1 cellular context compared by ENCODE assay signal in genomic region chr20:63972312-63973159, GRCh38.
A peak's percentile ranks its signal among the peaks of the same experiment; 100 is the strongest.
TF ChIP-seq lines count a peak whose summit lies in the region.

No MANE protein-coding gene starts in this region.

TF ChIP-seq in HepG2, 621 proteins besides CTCF, POLR2A, EP300 and RAD21 (continued from another document and continues in another):
- peak; percentile 41; the same call in 1 of the 2 replicates for TF ChIP-seq ZBTB4 (CRISPR knock-in tag; IDR thresholded peaks at IDR 0.05; ENCODE audit: borderline replicate concordance)
- TF ChIP-seq TIGD3 (CRISPR knock-in tag; IDR thresholded peaks at IDR 0.05; ENCODE audit: borderline replicate concordance) = no peak
- TF ChIP-seq ZZZ3 (CRISPR knock-in tag; IDR thresholded peaks at IDR 0.05; ENCODE audit: borderline replicate concordance) = no peak
- TF ChIP-seq NR2F1 (CRISPR knock-in tag; IDR thresholded peaks at IDR 0.05) = 0 out of 4 replicates have a peak, but pooled peaks of 1 of the 2 experiments have one; percentile 34
- 0 out of 2 replicates have a peak, but pooled peaks have one; percentile 37 for TF ChIP-seq ZNF205 (CRISPR knock-in tag; IDR thresholded peaks at IDR 0.05)
- TF ChIP-seq PRMT3 (CRISPR knock-in tag; IDR thresholded peaks at IDR 0.05; ENCODE audit: borderline replicate concordance, low read depth) = no peak
- TF ChIP-seq HDAC2 (CRISPR knock-in tag; IDR thresholded peaks at IDR 0.05) = peak; percentile 33; the same call in 1 of the 2 replicates
- peak; percentile 72 for TF ChIP-seq ZNF687 (CRISPR knock-in tag; IDR thresholded peaks at IDR 0.05)
- peak; percentile 51; the same call in 1 of the 2 replicates for TF ChIP-seq SP5 (CRISPR knock-in tag; IDR thresholded peaks at IDR 0.05; ENCODE audit: borderline replicate concordance, low read depth)
- no peak for TF ChIP-seq AGO1 (IDR thresholded peaks at IDR 0.05; ENCODE audit: low read depth, low read length, poor library complexity, severe bottlenecking)
- TF ChIP-seq GABPA (IDR thresholded peaks at IDR 0.05; ENCODE audit: low read depth, low read length) = no peak
- peak; percentile 62 for TF ChIP-seq GABPA (CRISPR knock-in tag; IDR thresholded peaks at IDR 0.05; ENCODE audit: low read depth)
- peak; percentile 42 for TF ChIP-seq UBTF (CRISPR knock-in tag; IDR thresholded peaks at IDR 0.05)
- no peak for TF ChIP-seq TAF15 (IDR thresholded peaks at IDR 0.05; ENCODE audit: low read depth, low read length, poor library complexity, severe bottlenecking)
- TF ChIP-seq CREB1 (IDR thresholded peaks at IDR 0.05) = peak; percentile 65
- TF ChIP-seq CREB1 (CRISPR knock-in tag; IDR thresholded peaks at IDR 0.05) = no peak
- TF ChIP-seq HMGXB4 (CRISPR knock-in tag; IDR thresholded peaks at IDR 0.05; ENCODE audit: borderline replicate concordance in 1 of 2, low read depth in 1 of 2) = peak; percentile 25 to 57; a peak in 2 of 4 replicates
- 0 out of 2 replicates have a peak, but pooled peaks have one; percentile 34 for TF ChIP-seq BCL3 (CRISPR knock-in tag; IDR thresholded peaks at IDR 0.05)
- TF ChIP-seq FOXK2 (IDR thresholded peaks at IDR 0.05) = peak; percentile 13; the same call in 1 of the 2 replicates
- TF ChIP-seq GMEB1 (CRISPR knock-in tag; IDR thresholded peaks at IDR 0.05; ENCODE audit: borderline replicate concordance) = peak; percentile 56; the same call in 1 of the 2 replicates
- 0 out of 2 replicates have a peak, but pooled peaks have one; percentile 40 for TF ChIP-seq SAFB2 (CRISPR knock-in tag; IDR thresholded peaks at IDR 0.05; ENCODE audit: borderline replicate concordance, low read depth)
- TF ChIP-seq ZHX1 (CRISPR knock-in tag; IDR thresholded peaks at IDR 0.05; ENCODE audit: low read depth) = peak; percentile 27
- peak; percentile 52; the same call in 1 of the 2 replicates for TF ChIP-seq ARNTL (CRISPR knock-in tag; IDR thresholded peaks at IDR 0.05)
- peak; percentile 56 for TF ChIP-seq PATZ1 (CRISPR knock-in tag; IDR thresholded peaks at IDR 0.05)
- TF ChIP-seq PBX2 (CRISPR knock-in tag; IDR thresholded peaks at IDR 0.05) = 0 out of 2 replicates have a peak, but pooled peaks have one; percentile 12
